1 cellular context compared by ENCODE assay signal in the genomic region with DNA sequence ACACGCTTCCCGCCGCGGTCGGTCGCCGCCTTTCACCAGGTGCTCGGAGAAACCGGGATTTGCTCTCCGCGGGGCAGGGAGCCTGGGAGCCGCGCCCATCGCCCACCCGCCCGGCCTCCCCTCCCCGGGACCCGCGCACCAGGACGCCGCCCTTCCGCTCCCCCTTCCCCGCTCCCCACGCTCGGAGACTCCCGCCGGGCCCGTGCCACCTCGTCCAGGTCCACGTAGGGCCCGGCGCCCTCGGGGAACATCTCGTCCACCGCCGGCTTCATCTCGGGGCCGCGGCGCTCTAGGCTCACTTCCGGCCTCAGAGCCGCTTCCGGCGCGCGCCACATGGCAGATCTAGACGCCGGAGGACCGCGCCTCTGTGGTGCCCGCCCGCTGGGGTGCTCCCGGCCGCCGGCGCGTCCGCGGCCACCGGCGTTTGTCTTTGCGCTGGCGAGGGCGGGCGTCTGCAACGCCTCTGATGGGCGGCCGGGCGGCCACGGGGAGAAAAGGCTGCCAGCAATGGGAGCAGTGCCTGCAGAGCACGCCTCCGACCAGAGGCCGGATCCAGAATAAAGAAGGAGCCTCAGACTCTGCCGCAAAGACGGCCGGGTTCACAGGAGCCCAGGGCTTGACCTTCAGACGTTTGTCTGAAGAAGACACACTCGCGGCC.
TF ChIP-seq lines count a peak whose summit lies in the region.

A gene (minus strand): TSS at position 293 of the 658 bp plus-strand sequence. CDS start 21 bp downstream, at position 272.

TF ChIP-seq in HEK293, 187 proteins besides CTCF, POLR2A, EP300 and RAD21 (continued from another document and continues in another):
- TF ChIP-seq, protein P1, sequence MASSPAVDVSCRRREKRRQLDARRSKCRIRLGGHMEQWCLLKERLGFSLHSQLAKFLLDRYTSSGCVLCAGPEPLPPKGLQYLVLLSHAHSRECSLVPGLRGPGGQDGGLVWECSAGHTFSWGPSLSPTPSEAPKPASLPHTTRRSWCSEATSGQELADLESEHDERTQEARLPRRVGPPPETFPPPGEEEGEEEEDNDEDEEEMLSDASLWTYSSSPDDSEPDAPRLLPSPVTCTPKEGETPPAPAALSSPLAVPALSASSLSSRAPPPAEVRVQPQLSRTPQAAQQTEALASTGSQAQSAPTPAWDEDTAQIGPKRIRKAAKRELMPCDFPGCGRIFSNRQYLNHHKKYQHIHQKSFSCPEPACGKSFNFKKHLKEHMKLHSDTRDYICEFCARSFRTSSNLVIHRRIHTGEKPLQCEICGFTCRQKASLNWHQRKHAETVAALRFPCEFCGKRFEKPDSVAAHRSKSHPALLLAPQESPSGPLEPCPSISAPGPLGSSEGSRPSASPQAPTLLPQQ (tag by site-specific recombination; IDR thresholded peaks at IDR 0.05) = 0 out of 2 replicates have a peak, but pooled peaks have one; percentile 40
- TF ChIP-seq, protein P2, sequence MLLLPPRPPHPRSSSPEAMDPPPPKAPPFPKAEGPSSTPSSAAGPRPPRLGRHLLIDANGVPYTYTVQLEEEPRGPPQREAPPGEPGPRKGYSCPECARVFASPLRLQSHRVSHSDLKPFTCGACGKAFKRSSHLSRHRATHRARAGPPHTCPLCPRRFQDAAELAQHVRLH (tag by site-specific recombination; IDR thresholded peaks at IDR 0.05) = no peak
- TF ChIP-seq ZBTB20 (tag by site-specific recombination; IDR thresholded peaks at IDR 0.05) = no peak
- TF ChIP-seq ZNF121 (tag by site-specific recombination; IDR thresholded peaks at IDR 0.05) = no peak
- no peak for TF ChIP-seq ZNF10 (tag by site-specific recombination; IDR thresholded peaks at IDR 0.05)
- TF ChIP-seq, protein P3, sequence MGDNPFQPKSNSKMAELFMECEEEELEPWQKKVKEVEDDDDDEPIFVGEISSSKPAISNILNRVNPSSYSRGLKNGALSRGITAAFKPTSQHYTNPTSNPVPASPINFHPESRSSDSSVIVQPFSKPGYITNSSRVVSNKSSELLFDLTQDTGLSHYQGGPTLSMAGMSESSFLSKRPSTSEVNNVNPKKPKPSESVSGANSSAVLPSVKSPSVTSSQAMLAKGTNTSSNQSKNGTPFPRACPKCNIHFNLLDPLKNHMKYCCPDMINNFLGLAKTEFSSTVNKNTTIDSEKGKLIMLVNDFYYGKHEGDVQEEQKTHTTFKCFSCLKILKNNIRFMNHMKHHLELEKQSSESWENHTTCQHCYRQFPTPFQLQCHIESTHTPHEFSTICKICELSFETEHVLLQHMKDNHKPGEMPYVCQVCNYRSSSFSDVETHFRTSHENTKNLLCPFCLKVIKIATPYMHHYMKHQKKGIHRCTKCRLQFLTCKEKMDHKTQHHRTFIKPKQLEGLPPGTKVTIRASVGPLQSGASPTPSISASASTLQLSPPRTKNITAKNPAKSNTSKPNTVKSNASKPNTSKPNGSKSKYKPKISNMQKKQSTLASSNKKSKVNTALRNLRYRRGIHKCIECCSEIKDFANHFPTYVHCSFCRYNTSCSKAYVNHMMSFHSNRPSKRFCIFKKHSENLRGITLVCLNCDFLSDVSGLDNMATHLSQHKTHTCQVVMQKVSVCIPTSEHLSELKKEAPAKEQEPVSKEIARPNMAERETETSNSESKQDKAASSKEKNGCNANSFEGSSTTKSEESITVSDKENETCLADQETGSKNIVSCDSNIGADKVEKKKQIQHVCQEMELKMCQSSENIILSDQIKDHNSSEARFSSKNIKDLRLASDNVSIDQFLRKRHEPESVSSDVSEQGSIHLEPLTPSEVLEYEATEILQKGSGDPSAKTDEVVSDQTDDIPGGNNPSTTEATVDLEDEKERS (tag by site-specific recombination; IDR thresholded peaks at IDR 0.05) = no peak
- no peak for TF ChIP-seq YY2 (tag by site-specific recombination; IDR thresholded peaks at IDR 0.05)
- TF ChIP-seq ZBTB17 (tag by site-specific recombination; IDR thresholded peaks at IDR 0.05) = no peak
- no peak for TF ChIP-seq BCL11A (tag by site-specific recombination; IDR thresholded peaks at IDR 0.05; ENCODE audit: low read depth)
- TF ChIP-seq, protein P4, sequence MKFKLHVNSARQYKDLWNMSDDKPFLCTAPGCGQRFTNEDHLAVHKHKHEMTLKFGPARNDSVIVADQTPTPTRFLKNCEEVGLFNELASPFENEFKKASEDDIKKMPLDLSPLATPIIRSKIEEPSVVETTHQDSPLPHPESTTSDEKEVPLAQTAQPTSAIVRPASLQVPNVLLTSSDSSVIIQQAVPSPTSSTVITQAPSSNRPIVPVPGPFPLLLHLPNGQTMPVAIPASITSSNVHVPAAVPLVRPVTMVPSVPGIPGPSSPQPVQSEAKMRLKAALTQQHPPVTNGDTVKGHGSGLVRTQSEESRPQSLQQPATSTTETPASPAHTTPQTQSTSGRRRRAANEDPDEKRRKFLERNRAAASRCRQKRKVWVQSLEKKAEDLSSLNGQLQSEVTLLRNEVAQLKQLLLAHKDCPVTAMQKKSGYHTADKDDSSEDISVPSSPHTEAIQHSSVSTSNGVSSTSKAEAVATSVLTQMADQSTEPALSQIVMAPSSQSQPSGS (tag by site-specific recombination; IDR thresholded peaks at IDR 0.05; ENCODE audit: low read depth) = no peak
- TF ChIP-seq ZNF140 (tag by site-specific recombination; IDR thresholded peaks at IDR 0.05) = no peak
- TF ChIP-seq ZNF76 (tag by site-specific recombination; IDR thresholded peaks at IDR 0.05; ENCODE audit: borderline replicate concordance, low read depth) = peak; percentile 41; the same call in 1 of the 2 replicates
- TF ChIP-seq, protein P5, sequence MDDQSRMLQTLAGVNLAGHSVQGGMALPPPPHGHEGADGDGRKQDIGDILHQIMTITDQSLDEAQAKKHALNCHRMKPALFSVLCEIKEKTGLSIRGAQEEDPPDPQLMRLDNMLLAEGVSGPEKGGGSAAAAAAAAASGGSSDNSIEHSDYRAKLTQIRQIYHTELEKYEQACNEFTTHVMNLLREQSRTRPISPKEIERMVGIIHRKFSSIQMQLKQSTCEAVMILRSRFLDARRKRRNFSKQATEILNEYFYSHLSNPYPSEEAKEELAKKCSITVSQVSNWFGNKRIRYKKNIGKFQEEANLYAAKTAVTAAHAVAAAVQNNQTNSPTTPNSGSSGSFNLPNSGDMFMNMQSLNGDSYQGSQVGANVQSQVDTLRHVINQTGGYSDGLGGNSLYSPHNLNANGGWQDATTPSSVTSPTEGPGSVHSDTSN (CRISPR knock-in tag; IDR thresholded peaks at IDR 0.05) = peak; percentile 62; the same call in 1 of the 2 replicates
- no peak for TF ChIP-seq HOXD13 (CRISPR knock-in tag; IDR thresholded peaks at IDR 0.05; ENCODE audit: borderline replicate concordance)
- TF ChIP-seq, protein P6, sequence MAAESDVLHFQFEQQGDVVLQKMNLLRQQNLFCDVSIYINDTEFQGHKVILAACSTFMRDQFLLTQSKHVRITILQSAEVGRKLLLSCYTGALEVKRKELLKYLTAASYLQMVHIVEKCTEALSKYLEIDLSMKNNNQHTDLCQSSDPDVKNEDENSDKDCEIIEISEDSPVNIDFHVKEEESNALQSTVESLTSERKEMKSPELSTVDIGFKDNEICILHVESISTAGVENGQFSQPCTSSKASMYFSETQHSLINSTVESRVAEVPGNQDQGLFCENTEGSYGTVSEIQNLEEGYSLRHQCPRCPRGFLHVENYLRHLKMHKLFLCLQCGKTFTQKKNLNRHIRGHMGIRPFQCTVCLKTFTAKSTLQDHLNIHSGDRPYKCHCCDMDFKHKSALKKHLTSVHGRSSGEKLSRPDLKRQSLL (tag by site-specific recombination; IDR thresholded peaks at IDR 0.05) = no peak
- TF ChIP-seq ZIC2 (tag by site-specific recombination; IDR thresholded peaks at IDR 0.05) = peak; percentile 72; the same call in 1 of the 2 replicates
- TF ChIP-seq ZNF391 (tag by site-specific recombination; IDR thresholded peaks at IDR 0.05; ENCODE audit: borderline replicate concordance, low read depth) = no peak
- TF ChIP-seq, protein P7, sequence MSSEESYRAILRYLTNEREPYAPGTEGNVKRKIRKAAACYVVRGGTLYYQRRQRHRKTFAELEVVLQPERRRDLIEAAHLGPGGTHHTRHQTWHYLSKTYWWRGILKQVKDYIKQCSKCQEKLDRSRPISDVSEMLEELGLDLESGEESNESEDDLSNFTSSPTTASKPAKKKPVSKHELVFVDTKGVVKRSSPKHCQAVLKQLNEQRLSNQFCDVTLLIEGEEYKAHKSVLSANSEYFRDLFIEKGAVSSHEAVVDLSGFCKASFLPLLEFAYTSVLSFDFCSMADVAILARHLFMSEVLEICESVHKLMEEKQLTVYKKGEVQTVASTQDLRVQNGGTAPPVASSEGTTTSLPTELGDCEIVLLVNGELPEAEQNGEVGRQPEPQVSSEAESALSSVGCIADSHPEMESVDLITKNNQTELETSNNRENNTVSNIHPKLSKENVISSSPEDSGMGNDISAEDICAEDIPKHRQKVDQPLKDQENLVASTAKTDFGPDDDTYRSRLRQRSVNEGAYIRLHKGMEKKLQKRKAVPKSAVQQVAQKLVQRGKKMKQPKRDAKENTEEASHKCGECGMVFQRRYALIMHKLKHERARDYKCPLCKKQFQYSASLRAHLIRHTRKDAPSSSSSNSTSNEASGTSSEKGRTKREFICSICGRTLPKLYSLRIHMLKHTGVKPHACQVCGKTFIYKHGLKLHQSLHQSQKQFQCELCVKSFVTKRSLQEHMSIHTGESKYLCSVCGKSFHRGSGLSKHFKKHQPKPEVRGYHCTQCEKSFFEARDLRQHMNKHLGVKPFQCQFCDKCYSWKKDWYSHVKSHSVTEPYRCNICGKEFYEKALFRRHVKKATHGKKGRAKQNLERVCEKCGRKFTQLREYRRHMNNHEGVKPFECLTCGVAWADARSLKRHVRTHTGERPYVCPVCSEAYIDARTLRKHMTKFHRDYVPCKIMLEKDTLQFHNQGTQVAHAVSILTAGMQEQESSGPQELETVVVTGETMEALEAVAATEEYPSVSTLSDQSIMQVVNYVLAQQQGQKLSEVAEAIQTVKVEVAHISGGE (tag by site-specific recombination; conservative IDR thresholded peaks at IDR 0.05; ENCODE audit: low read depth) = peak; percentile 93
- no peak for TF ChIP-seq ZSCAN16 (tag by site-specific recombination; IDR thresholded peaks at IDR 0.05)
- TF ChIP-seq, protein P8, sequence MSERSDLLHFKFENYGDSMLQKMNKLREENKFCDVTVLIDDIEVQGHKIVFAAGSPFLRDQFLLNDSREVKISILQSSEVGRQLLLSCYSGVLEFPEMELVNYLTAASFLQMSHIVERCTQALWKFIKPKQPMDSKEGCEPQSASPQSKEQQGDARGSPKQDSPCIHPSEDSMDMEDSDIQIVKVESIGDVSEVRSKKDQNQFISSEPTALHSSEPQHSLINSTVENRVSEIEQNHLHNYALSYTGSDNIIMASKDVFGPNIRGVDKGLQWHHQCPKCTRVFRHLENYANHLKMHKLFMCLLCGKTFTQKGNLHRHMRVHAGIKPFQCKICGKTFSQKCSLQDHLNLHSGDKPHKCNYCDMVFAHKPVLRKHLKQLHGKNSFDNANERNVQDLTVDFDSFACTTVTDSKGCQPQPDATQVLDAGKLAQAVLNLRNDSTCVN (tag by site-specific recombination; optimal IDR thresholded peaks at IDR 0.05) = peak; percentile 89
- no peak for TF ChIP-seq ZFP37 (tag by site-specific recombination; IDR thresholded peaks at IDR 0.05)
- no peak for TF ChIP-seq ZXDB (tag by site-specific recombination; IDR thresholded peaks at IDR 0.05)
- TF ChIP-seq EGR2 (tag by site-specific recombination; IDR thresholded peaks at IDR 0.05; ENCODE audit: low read depth) = 0 out of 2 replicates have a peak, but pooled peaks have one; percentile 8
- no peak for TF ChIP-seq ZNF132 (tag by site-specific recombination; IDR thresholded peaks at IDR 0.05; ENCODE audit: borderline replicate concordance)
- TF ChIP-seq KLF8 (tag by site-specific recombination; IDR thresholded peaks at IDR 0.05) = peak; percentile 74; the same call in 1 of the 2 replicates
- TF ChIP-seq ZNF549 (tag by site-specific recombination; IDR thresholded peaks at IDR 0.05) = no peak
- TF ChIP-seq SP7 (tag by site-specific recombination; IDR thresholded peaks at IDR 0.05) = peak; percentile 47; the same call in 1 of the 2 replicates
- peak; percentile 21; the same call in 1 of the 2 replicates for TF ChIP-seq KLF9 (tag by site-specific recombination; IDR thresholded peaks at IDR 0.05; ENCODE audit: low read depth)
- peak; percentile 23; the same call in 1 of the 2 replicates for TF ChIP-seq ZNF629 (tag by site-specific recombination; IDR thresholded peaks at IDR 0.05)
- TF ChIP-seq, protein P9, sequence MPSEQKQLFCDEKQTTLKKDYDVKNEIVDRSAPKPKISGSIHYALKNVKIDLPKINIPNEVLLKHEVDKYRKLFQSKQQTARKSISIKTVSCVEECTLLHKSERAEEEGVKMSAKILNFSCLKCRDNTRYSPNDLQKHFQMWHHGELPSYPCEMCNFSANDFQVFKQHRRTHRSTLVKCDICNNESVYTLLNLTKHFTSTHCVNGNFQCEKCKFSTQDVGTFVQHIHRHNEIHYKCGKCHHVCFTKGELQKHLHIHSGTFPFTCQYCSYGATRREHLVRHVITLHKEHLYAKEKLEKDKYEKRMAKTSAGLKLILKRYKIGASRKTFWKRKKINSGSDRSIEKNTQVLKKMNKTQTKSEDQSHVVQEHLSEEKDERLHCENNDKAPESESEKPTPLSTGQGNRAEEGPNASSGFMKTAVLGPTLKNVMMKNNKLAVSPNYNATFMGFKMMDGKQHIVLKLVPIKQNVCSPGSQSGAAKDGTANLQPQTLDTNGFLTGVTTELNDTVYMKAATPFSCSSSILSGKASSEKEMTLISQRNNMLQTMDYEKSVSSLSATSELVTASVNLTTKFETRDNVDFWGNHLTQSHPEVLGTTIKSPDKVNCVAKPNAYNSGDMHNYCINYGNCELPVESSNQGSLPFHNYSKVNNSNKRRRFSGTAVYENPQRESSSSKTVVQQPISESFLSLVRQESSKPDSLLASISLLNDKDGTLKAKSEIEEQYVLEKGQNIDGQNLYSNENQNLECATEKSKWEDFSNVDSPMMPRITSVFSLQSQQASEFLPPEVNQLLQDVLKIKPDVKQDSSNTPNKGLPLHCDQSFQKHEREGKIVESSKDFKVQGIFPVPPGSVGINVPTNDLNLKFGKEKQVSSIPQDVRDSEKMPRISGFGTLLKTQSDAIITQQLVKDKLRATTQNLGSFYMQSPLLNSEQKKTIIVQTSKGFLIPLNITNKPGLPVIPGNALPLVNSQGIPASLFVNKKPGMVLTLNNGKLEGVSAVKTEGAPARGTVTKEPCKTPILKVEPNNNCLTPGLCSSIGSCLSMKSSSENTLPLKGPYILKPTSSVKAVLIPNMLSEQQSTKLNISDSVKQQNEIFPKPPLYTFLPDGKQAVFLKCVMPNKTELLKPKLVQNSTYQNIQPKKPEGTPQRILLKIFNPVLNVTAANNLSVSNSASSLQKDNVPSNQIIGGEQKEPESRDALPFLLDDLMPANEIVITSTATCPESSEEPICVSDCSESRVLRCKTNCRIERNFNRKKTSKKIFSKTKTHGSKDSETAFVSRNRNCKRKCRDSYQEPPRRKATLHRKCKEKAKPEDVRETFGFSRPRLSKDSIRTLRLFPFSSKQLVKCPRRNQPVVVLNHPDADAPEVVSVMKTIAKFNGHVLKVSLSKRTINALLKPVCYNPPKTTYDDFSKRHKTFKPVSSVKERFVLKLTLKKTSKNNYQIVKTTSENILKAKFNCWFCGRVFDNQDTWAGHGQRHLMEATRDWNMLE (tag by site-specific recombination; conservative IDR thresholded peaks at IDR 0.05; ENCODE audit: low read depth) = peak; percentile 75
- TF ChIP-seq ZNF660 (tag by site-specific recombination; IDR thresholded peaks at IDR 0.05) = peak; percentile 50; the same call in 1 of the 2 replicates
- TF ChIP-seq ZNF510 (tag by site-specific recombination; IDR thresholded peaks at IDR 0.05; ENCODE audit: insufficient replicate concordance) = no peak
- 0 out of 2 replicates have a peak, but pooled peaks have one; percentile 9 for TF ChIP-seq ZFHX2 (tag by site-specific recombination; conservative IDR thresholded peaks at IDR 0.05)
- peak; percentile 60 for TF ChIP-seq SP2 (tag by site-specific recombination; IDR thresholded peaks at IDR 0.05)
- peak; percentile 37; the same call in 1 of the 2 replicates for TF ChIP-seq SP3 (tag by site-specific recombination; IDR thresholded peaks at IDR 0.05)
- TF ChIP-seq ZNF501 (tag by site-specific recombination; IDR thresholded peaks at IDR 0.05) = no peak
- TF ChIP-seq OVOL3 (tag by site-specific recombination; IDR thresholded peaks at IDR 0.05) = no peak
